In genomic region chr1:43565600-43566360, GRCh38 we compare ENCODE assay signal across 8 cellular contexts. TPM values are rescaled to one million over a fixed set of nuclear protein-coding genes. Genes with fewer than 3 reads are reported as not detected.
DNase-seq lines count a peak whose midpoint lies in the region; ATAC-seq and TF ChIP-seq lines count a peak whose summit lies in the region.

No MANE protein-coding gene starts in this region.

- H3K4me3 Mint-ChIP-seq in WTC11 = peak overlapping the region; percentile 48

- no peaks in the 10 kb centered on the region for H3K9me3 ChIP-seq in PC-3 (ENCODE audit: low read length)

- H3K4me3 ChIP-seq in dorsolateral prefrontal cortex (peak overlapping the region; percentile 36 to 77 (median 59)), PC-3 (ENCODE audit: low read length) (no peak overlapping the region)

- H3K4me1 ChIP-seq in PC-3 (ENCODE audit: insufficient read depth, low read length) = no peaks in the 10 kb centered on the region

- no peaks in the 10 kb centered on the region for H3K9me3 Mint-ChIP-seq in WTC11

- H3K27me3 ChIP-seq in dorsolateral prefrontal cortex (no peaks in the 10 kb centered on the region), PC-3 (ENCODE audit: low read length) (no peaks in the 10 kb centered on the region)

- POLR2A ChIA-PET in WTC11 (lab: Charles Lee) (interaction anchor here (0.6 kb wide), 1 partner anchor 95 kb away, joined by 4 read pairs; no protein-coding TSS in a partner anchor), PC-3 (lab: Charles Lee; ENCODE audit: unreplicated experiment) (no interaction called here)

- no peaks in the 10 kb centered on the region for H3F3A ChIP-seq in PC-3 (ENCODE audit: low read length, unreplicated experiment)

- peaks cover 7% of the 10 kb centered on the region for H3K36me3 Mint-ChIP-seq in WTC11

- BruUV-seq in PC-3 (replicated peaks; lab: Mats Ljungman, UMichigan) = no TSS peak

- H3K79me2 ChIP-seq in PC-3 (ENCODE audit: low read length) = no peaks in the 10 kb centered on the region

- CTCF ChIA-PET in WTC11 (lab: Charles Lee) (interaction anchor here (0.6 to 1.7 kb wide), 5 partner anchors 10 to 371 kb away, joined by 3 to 6 read pairs (median 5); no protein-coding TSS in a partner anchor), PC-3 (lab: Charles Lee) (no interaction called here)

- no peak overlapping the region for H3K9ac ChIP-seq in PC-3 (ENCODE audit: low read length)

- H3K27me3 Mint-ChIP-seq in WTC11 (ENCODE audit: low read depth) = no peaks in the 10 kb centered on the region

- H3K27ac ChIP-seq in dorsolateral prefrontal cortex (peak overlapping the region in 58 of 59 donors; percentile 9 to 90 (median 82)), PC-3 (ENCODE audit: low read length) (no peak overlapping the region)

- intact Hi-C loops in dorsolateral prefrontal cortex (cut with DNase I) = loop anchor here (5.0 kb wide), 1 partner anchor 33 kb away; the partner anchor contains the start of gene PTPRF (in 2 of the 2)
- intact Hi-C loops in PC-3 (cut with micrococcal nuclease) = no loop called here

- no peak overlapping the region for H3K4me2 ChIP-seq in PC-3 (ENCODE audit: low read length)

- TF ChIP-seq CTCF in WTC11 (IDR thresholded peaks at IDR 0.05) (no peak), dorsolateral prefrontal cortex (IDR thresholded peaks at IDR 0.05 in 54 of 56, conservative IDR thresholded peaks at IDR 0.05 in 2 of 56; ENCODE audit: low read depth in 1 of 56, partially characterized antibody in 56 of 56) (peak in 5 of 56 donors; percentile 14 to 25 (median 16)), PC-3 (conservative IDR thresholded peaks at IDR 0.05; ENCODE audit: low read depth, low read length) (no peak)

- H4K20me1 ChIP-seq in PC-3 (ENCODE audit: low read length) = no peaks in the 10 kb centered on the region

- 0 out of 2 replicates have a peak, but pooled peaks cover 10% of the 10 kb centered on the region for H3K36me3 ChIP-seq in PC-3 (ENCODE audit: low read depth, low read length)

- H3K4me1 Mint-ChIP-seq in WTC11 = peaks cover 31% of the 10 kb centered on the region

- no peak overlapping the region for H3K27ac Mint-ChIP-seq in WTC11

- ATAC-seq in WTC11 (peak; percentile 89), PC-3 (no peak)

- no peaks in the 10 kb centered on the region for H3K9me2 ChIP-seq in PC-3 (replicated peaks; ENCODE audit: low read length)

- peak; percentile 29 for DNase-seq in NCI-H82 (lab: John Stamatoyannopoulos, UW)
- DNase-seq in NCI-H82 treated with DMSO at 0.1 percent for 48 hours (lab: John Stamatoyannopoulos, UW; ENCODE audit: unreplicated experiment) = no peak
- peak; percentile 82 for DNase-seq in WTC11 (ENCODE audit: low spot score)
- DNase-seq in dorsolateral prefrontal cortex = peak; percentile 43 to 85 (median 66)
- DNase-seq in medulla oblongata (ENCODE audit: extremely low spot score) = peak; percentile 65
- peak; percentile 23 to 31 for DNase-seq in stimulated activated CD8-positive, alpha-beta memory T cell treated with anti-CD3 and anti-CD28 coated beads, Interleukin-7, amount 100 ng/mL, for 48 hours (ENCODE audit: extremely low read depth in 1 of 2, low read depth in 1 of 2)
- no peak for DNase-seq in germinal center (ENCODE audit: low spot score)
- DNase-seq in PC-3 = no peak

- no peak overlapping the region for H2AFZ ChIP-seq in PC-3 (ENCODE audit: low read length)

TF ChIP-seq in WTC11, 78 proteins besides CTCF, POLR2A, EP300 and RAD21:
- TF ChIP-seq TEAD1 (CRISPR knock-in tag; IDR thresholded peaks at IDR 0.05) (peak; percentile 33; the same call in 1 of the 2 replicates), CREM (CRISPR knock-in tag; IDR thresholded peaks at IDR 0.05) (0 out of 2 replicates have a peak, but pooled peaks have one; percentile 29), GRHL2 (CRISPR knock-in tag; IDR thresholded peaks at IDR 0.05; ENCODE audit: insufficient replicate concordance, severe bottlenecking) (no peak), E2F5 (CRISPR knock-in tag; IDR thresholded peaks at IDR 0.05) (peak; percentile 88), SP1 (CRISPR knock-in tag; conservative IDR thresholded peaks at IDR 0.05) (peak; percentile 62), HMGXB4 (CRISPR knock-in tag; IDR thresholded peaks at IDR 0.05) (peak; percentile 50; the same call in 1 of the 2 replicates), ESRRA (CRISPR knock-in tag; IDR thresholded peaks at IDR 0.05; ENCODE audit: borderline replicate concordance) (no peak), MAX (CRISPR knock-in tag; IDR thresholded peaks at IDR 0.05) (peak; percentile 69)

RNA-seq across cellular contexts. Expression of gene PTPRF, which starts 35.1 kb away (rescaled TPM):
- 248 to 295 TPM (median 275 TPM) in 3 replicates for total RNA-seq in WTC11 (2021)
- 100 to 1,000 TPM; 123 to 271 (median 184) TPM for total RNA-seq in dorsolateral prefrontal cortex
- total RNA-seq in PC-3 (2014; rRNA removed) = 67.4 and 100 TPM in 2 replicates

Comparison
In these comparisons a context has a peak if more than half of its experiments do, and no peak if none do; other contexts are left out.
1. DNase-seq: peak in NCI-H82 (single experiment), WTC11 (single experiment), dorsolateral prefrontal cortex (10 of 10), medulla oblongata (single experiment) and stimulated activated CD8-positive, alpha-beta memory T cell treated with anti-CD3 and anti-CD28 coated beads, Interleukin-7, amount 100 ng/mL, for 48 hours (2 of 2); none in NCI-H82 treated with DMSO at 0.1 percent for 48 hours (single experiment), germinal center (single experiment) and PC-3 (single experiment).